In the genomic region with DNA sequence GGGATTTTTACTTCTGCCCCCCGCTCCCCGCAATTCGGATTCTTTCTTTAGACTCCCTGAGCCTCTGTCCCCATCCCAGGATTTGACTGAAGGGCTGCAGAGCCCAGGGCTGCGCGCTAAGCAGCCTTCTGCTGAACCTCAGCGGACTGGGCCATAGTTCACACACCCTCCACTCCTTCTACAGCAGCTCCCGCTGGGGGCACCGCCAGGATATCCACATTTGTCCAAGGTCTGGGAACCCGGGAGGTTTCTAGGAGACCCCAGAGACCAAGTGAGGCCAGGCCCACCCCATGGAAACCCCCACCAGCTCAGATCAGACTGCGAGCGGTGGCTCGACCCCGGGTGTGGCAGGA, we compare ENCODE assay signal across 14 cellular contexts.
A peak's percentile ranks its signal among the peaks of the same experiment; 100 is the strongest.
DNase-seq lines count a peak whose midpoint lies in the region; ATAC-seq, FAIRE-seq and TF ChIP-seq lines count a peak whose summit lies in the region.
"Had no signal": no experiment of that assay in that cellular context is flagged by ENCODE, and none has a peak within 500 bp of the region (broad histone marks: within the 10 kb centered on the region; RNA-seq: fewer than 3 reads in every experiment).

No MANE protein-coding gene starts in this region.

- peaks cover 50% of the 10 kb centered on the region for H3K27me3 Mint-ChIP-seq in astrocyte (ENCODE audit: low read depth, unreplicated experiment)

- no peak for FAIRE-seq in astrocyte (lab: Jason Lieb, UNC)
- FAIRE-seq: K562 had no signal

- ATAC-seq in GM19397 (IDR thresholded peaks at IDR 0.05; ENCODE audit: unreplicated experiment) = no peak
- no peak for ATAC-seq in GM19455 (IDR thresholded peaks at IDR 0.05; ENCODE audit: unreplicated experiment)
- ATAC-seq: K562 had no signal

- H3K9ac ChIP-seq in HUES48 (ENCODE audit: low read depth, low read length) (no peak overlapping the region), astrocyte (ENCODE audit: low read length) (no peak overlapping the region)
- H3K9ac ChIP-seq: BLaER1 had no signal

- no peaks in the 10 kb centered on the region for H3K9me3 ChIP-seq in A673 (ENCODE audit: low read depth, low read length, poor library complexity, severe bottlenecking)
- no peaks in the 10 kb centered on the region for H3K9me3 ChIP-seq in HUES48 (ENCODE audit: control insufficient read depth, insufficient read depth, low read length)
- no peaks in the 10 kb centered on the region for H3K9me3 ChIP-seq in astrocyte (ENCODE audit: insufficient read depth, low read depth, low read length)
- no peaks in the 10 kb centered on the region for H3K9me3 ChIP-seq in prostate gland

- H3K79me2 ChIP-seq in astrocyte (ENCODE audit: insufficient read depth, low read length) = no peaks in the 10 kb centered on the region

- no peaks in the 10 kb centered on the region for H3K36me3 ChIP-seq in A673 (ENCODE audit: insufficient read depth, low read length, poor library complexity, severe bottlenecking)
- no peaks in the 10 kb centered on the region for H3K36me3 ChIP-seq in HUES48 (ENCODE audit: control insufficient read depth, insufficient read depth, low read length)
- H3K36me3 ChIP-seq in astrocyte (ENCODE audit: insufficient read depth, low read length) = no peaks in the 10 kb centered on the region
- no peaks in the 10 kb centered on the region for H3K36me3 ChIP-seq in prostate gland
- H3K36me3 ChIP-seq: BLaER1 had no signal

- CTCF ChIA-PET in A673 (lab: Charles Lee) = no interaction called here
- CTCF ChIA-PET in HEK293T (lab: Yijun Ruan, JAX) = no interaction called here

- TF ChIP-seq CTCF in A673 (conservative IDR thresholded peaks at IDR 0.05; ENCODE audit: low read depth, low read length) = no peak
- TF ChIP-seq CTCF in astrocyte (IDR thresholded peaks at IDR 0.05; ENCODE audit: insufficient read depth, low read depth, low read length) = no peak
- no peak for TF ChIP-seq CTCF in prostate gland (IDR thresholded peaks at IDR 0.05)

- H3K9me3 Mint-ChIP-seq in astrocyte (ENCODE audit: unreplicated experiment) = no peaks in the 10 kb centered on the region

- DNase-seq in A673 (ENCODE audit: low spot score) (no peak), astrocyte (ENCODE audit: low read depth) (no peak), left kidney (ENCODE audit: low read depth, low spot score) (peak; percentile 13), HEK293T (ENCODE audit: extremely low spot score) (no peak), prostate gland (ENCODE audit: low spot score) (no peak)
- DNase-seq: activated T-cell treated with anti-CD3 and anti-CD28 coated beads for 4 hours; amniotic stem cell; effector memory CD4-positive, alpha-beta T cell; GF-D8 had no signal

- H3K4me3 Mint-ChIP-seq in astrocyte (ENCODE audit: unreplicated experiment) = no peak overlapping the region

- no peak overlapping the region for H3K27ac Mint-ChIP-seq in astrocyte (ENCODE audit: unreplicated experiment)

- H3K36me3 Mint-ChIP-seq in astrocyte (ENCODE audit: low read depth, unreplicated experiment) = no peaks in the 10 kb centered on the region

- POLR2A ChIA-PET in A673 (lab: Charles Lee; ENCODE audit: low non-redundant PET) (no interaction called here), HEK293T (lab: Yijun Ruan, JAX) (no interaction called here)

- intact Hi-C loops in A673 (cut with micrococcal nuclease; ENCODE audit: unreplicated experiment) (loop anchor here (5.0 to 10.0 kb wide), 3 partner anchors 128 to 773 kb away; no protein-coding TSS in a partner anchor), prostate gland (cut with DNase I) (no loop called here)

- WGBS in prostate gland = 4% methylated on average over 9 of the region's 13 CpGs

- peak overlapping the region; percentile 49 for H3K4me3 ChIP-seq in A673 (ENCODE audit: low read depth, low read length, poor library complexity, severe bottlenecking)
- peak overlapping the region; percentile 60 for H3K4me3 ChIP-seq in HUES48 (ENCODE audit: low read depth, low read length)
- H3K4me3 ChIP-seq in astrocyte (ENCODE audit: insufficient read depth, low read depth, low read length) = no peak overlapping the region
- no peak overlapping the region for H3K4me3 ChIP-seq in prostate gland
- H3K4me3 ChIP-seq: BLaER1, K562 had no signal

- BruUV-seq in A673 (replicated peaks; lab: Mats Ljungman, UMichigan) = no TSS peak

- H3K27me3 ChIP-seq in A673 (replicated peaks; ENCODE audit: insufficient read depth, low read depth, low read length, poor library complexity) (peaks cover 55% of the 10 kb centered on the region), HUES48 (ENCODE audit: control insufficient read depth, insufficient read depth, low read length) (peaks cover 67% of the 10 kb centered on the region), astrocyte (ENCODE audit: insufficient read depth, low read length) (peaks cover 46% of the 10 kb centered on the region), prostate gland (replicated peaks; ENCODE audit: insufficient read depth) (peaks cover 22% of the 10 kb centered on the region)

- peak overlapping the region; percentile 67 for H3K4me2 ChIP-seq in astrocyte (ENCODE audit: low read length)
- H3K4me2 ChIP-seq: BLaER1 had no signal

- no peaks in the 10 kb centered on the region for H4K20me1 ChIP-seq in astrocyte (ENCODE audit: insufficient read depth, low read length)
- H4K20me1 ChIP-seq: BLaER1 had no signal

- H3K27ac ChIP-seq in A673 (ENCODE audit: low read depth, low read length, poor library complexity, severe bottlenecking) = no peak overlapping the region
- H3K27ac ChIP-seq in HUES48 (ENCODE audit: low read depth, low read length) = no peak overlapping the region
- no peak overlapping the region for H3K27ac ChIP-seq in astrocyte (ENCODE audit: low read depth, low read length)
- H3K27ac ChIP-seq in prostate gland = no peak overlapping the region
- H3K27ac ChIP-seq: BLaER1 had no signal

- H2AFZ ChIP-seq in astrocyte (ENCODE audit: low read depth, low read length) = no peak overlapping the region

- H3K4me1 Mint-ChIP-seq in astrocyte (ENCODE audit: low read depth, unreplicated experiment) = peaks cover 2% of the 10 kb centered on the region

- H3K4me1 ChIP-seq in A673 (ENCODE audit: insufficient read depth, low read length, poor library complexity, severe bottlenecking) = peaks cover 13% of the 10 kb centered on the region
- H3K4me1 ChIP-seq in HUES48 (ENCODE audit: control insufficient read depth, insufficient read depth, low read length) = peaks cover 24% of the 10 kb centered on the region
- H3K4me1 ChIP-seq in astrocyte (ENCODE audit: insufficient read depth, low read length) = no peaks in the 10 kb centered on the region
- H3K4me1 ChIP-seq in prostate gland (replicated peaks) = no peaks in the 10 kb centered on the region

- TF ChIP-seq POLR2A in prostate gland (IDR thresholded peaks at IDR 0.05) = no peak

TF ChIP-seq in HEK293T, 16 proteins besides CTCF, POLR2A, EP300 and RAD21:
- TF ChIP-seq BHLHE40 (IDR thresholded peaks at IDR 0.05; ENCODE audit: borderline replicate concordance) = no peak
- no peak for TF ChIP-seq NFRKB (IDR thresholded peaks at IDR 0.05)
- TF ChIP-seq ZNF384 (IDR thresholded peaks at IDR 0.05) = no peak
- TF ChIP-seq, protein P1, sequence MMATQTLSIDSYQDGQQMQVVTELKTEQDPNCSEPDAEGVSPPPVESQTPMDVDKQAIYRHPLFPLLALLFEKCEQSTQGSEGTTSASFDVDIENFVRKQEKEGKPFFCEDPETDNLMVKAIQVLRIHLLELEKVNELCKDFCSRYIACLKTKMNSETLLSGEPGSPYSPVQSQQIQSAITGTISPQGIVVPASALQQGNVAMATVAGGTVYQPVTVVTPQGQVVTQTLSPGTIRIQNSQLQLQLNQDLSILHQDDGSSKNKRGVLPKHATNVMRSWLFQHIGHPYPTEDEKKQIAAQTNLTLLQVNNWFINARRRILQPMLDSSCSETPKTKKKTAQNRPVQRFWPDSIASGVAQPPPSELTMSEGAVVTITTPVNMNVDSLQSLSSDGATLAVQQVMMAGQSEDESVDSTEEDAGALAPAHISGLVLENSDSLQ (IDR thresholded peaks at IDR 0.05) = no peak
- TF ChIP-seq SP1 (IDR thresholded peaks at IDR 0.05) = no peak
- no peak for TF ChIP-seq LEF1 (IDR thresholded peaks at IDR 0.05; ENCODE audit: borderline replicate concordance)
- no peak for TF ChIP-seq CTBP1 (IDR thresholded peaks at IDR 0.05; ENCODE audit: borderline replicate concordance)
- no peak for TF ChIP-seq TARDBP (IDR thresholded peaks at IDR 0.05)
- TF ChIP-seq ELF4 (IDR thresholded peaks at IDR 0.05) = no peak
- TF ChIP-seq HDGF (IDR thresholded peaks at IDR 0.05; ENCODE audit: borderline replicate concordance) = no peak
- no peak for TF ChIP-seq FOXK2 (IDR thresholded peaks at IDR 0.05)
- no peak for TF ChIP-seq SUZ12 (IDR thresholded peaks at IDR 0.05)
- no peak for TF ChIP-seq FOXM1 (IDR thresholded peaks at IDR 0.05; ENCODE audit: borderline replicate concordance)
- TF ChIP-seq FOXA1 (IDR thresholded peaks at IDR 0.05) = no peak
- TF ChIP-seq L3MBTL2 (conservative IDR thresholded peaks at IDR 0.05) = no peak

Comparison
In these comparisons a context has a peak if more than half of its experiments do, and no peak if none do; other contexts are left out.
1. H3K4me3 ChIP-seq: peak in A673 (single experiment) and HUES48 (single experiment); none in astrocyte (single experiment) and prostate gland (0 of 2).